8 cellular contexts compared by ENCODE assay signal in the genomic region with DNA sequence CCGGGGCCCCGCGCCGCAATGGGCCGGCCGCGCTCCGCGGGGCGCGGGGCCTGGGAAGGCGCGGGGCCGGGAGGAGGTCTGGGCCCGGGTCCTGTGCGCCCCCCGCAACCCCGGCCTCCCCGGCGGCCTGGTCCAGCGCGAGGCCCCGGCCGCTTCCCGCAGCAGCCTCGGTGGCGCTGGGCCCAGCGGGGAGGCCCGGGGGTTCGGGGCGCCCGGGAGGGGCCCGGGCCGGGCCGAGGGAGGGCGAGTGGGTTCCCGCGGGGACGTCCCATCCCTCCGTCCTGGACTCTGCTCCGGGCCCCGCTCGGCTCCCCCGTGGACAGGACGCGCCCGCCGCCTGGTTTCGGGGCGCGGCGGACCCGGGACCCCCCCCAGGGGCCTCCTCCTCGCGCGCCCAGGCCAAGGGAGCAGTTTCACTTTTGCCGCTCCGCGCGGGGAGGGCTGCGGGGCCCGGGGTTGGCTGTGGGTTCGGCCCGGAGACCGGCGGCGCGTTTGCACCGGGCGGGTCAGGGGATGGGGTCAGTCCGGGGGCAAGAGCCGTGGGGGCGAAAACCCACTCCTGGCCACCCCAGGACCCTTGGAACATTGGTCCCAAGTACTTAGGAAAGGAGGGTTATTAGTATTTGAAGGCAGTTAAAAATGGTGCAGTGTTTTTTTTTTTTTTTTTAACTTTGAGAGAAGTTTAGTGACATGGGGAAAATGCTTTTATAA. TPM values are rescaled to one million over a fixed set of nuclear protein-coding genes. Genes with fewer than 3 reads are reported as not detected.
DNase-seq lines count a peak whose midpoint lies in the region; ATAC-seq, FAIRE-seq and TF ChIP-seq lines count a peak whose summit lies in the region.

No MANE protein-coding gene starts in this region.

- POLR2A ChIA-PET in PC-3 (lab: Charles Lee; ENCODE audit: unreplicated experiment), result no interaction called here

- ATAC-seq in PC-3 (peak; percentile 23), left cardiac atrium (peak; percentile 32 to 66), HG03095 (IDR thresholded peaks at IDR 0.05; ENCODE audit: unreplicated experiment) (no peak), GM18519 (IDR thresholded peaks at IDR 0.05; ENCODE audit: low FRiP score, unreplicated experiment) (no peak)
- ATAC-seq in activated naive CD4-positive, alpha-beta T cell treated with anti-CD3 and anti-CD28 coated beads, Interleukin-2, amount 50 U/mL, for 72 hours, result peak; percentile 42 to 64

- H3K9me3 ChIP-seq in PC-3 (ENCODE audit: low read length), result no peaks in the 10 kb centered on the region

- intact Hi-C loops in PC-3 (cut with micrococcal nuclease), result loop anchor here (5.0 kb wide), 1 partner anchor 53 kb away; no protein-coding TSS in a partner anchor
- intact Hi-C loops in left cardiac atrium (cut with DNase I), result loop anchor here (5.0 to 10.0 kb wide), 3 partner anchors 51 to 62 kb away; no protein-coding TSS in a partner anchor

- H3K9ac ChIP-seq in PC-3 (ENCODE audit: low read length), result peak overlapping the region; percentile 82

- DNase-seq in GM19239 (ENCODE audit: insufficient read length, low spot score) (peak; percentile 85), PC-3 (peak; percentile 25), left cardiac atrium (peak; percentile 64), putamen (ENCODE audit: low spot score) (peak; percentile 19), NCI-H146 treated with DMSO at 0.1 percent for 48 hours (lab: John Stamatoyannopoulos, UW; ENCODE audit: unreplicated experiment) (no peak)
- DNase-seq in activated naive CD4-positive, alpha-beta T cell treated with anti-CD3 and anti-CD28 coated beads, Interleukin-2, amount 50 U/mL, for 72 hours (ENCODE audit: low spot score in 2 of 2), result peak; percentile 65 to 76

- BruUV-seq in PC-3 (replicated peaks; lab: Mats Ljungman, UMichigan), result no TSS peak

- H3K4me2 ChIP-seq in PC-3 (ENCODE audit: low read length), result peak overlapping the region; percentile 93

- FAIRE-seq in GM19239 (lab: Jason Lieb, UNC), result no peak

- H3K79me2 ChIP-seq in PC-3 (ENCODE audit: low read length), result peaks cover 52% of the 10 kb centered on the region

- no peaks in the 10 kb centered on the region for H3K9me2 ChIP-seq in PC-3 (replicated peaks; ENCODE audit: low read length)

- peaks cover 7% of the 10 kb centered on the region; the same call in 1 of the 2 replicates for H3K36me3 ChIP-seq in PC-3 (ENCODE audit: low read depth, low read length)

- H3K4me1 ChIP-seq in PC-3 (ENCODE audit: insufficient read depth, low read length), result peaks cover 28% of the 10 kb centered on the region

- peak overlapping the region; percentile 53 for H3K27ac ChIP-seq in PC-3 (ENCODE audit: low read length)

- peak overlapping the region; percentile 17 for H2AFZ ChIP-seq in PC-3 (ENCODE audit: low read length)

- no peaks in the 10 kb centered on the region for H3K9me3 Mint-ChIP-seq in activated naive CD4-positive, alpha-beta T cell treated with anti-CD3 and anti-CD28 coated beads, Interleukin-2, amount 50 U/mL, for 72 hours

- H3F3A ChIP-seq in PC-3 (ENCODE audit: low read length, unreplicated experiment), result no peaks in the 10 kb centered on the region

- H4K20me1 ChIP-seq in PC-3 (ENCODE audit: low read length), result no peaks in the 10 kb centered on the region

- no peak for TF ChIP-seq CTCF in PC-3 (conservative IDR thresholded peaks at IDR 0.05; ENCODE audit: low read depth, low read length)

- peaks cover 13 to 29% of the 10 kb centered on the region in 2 donors for H3K36me3 Mint-ChIP-seq in activated naive CD4-positive, alpha-beta T cell treated with anti-CD3 and anti-CD28 coated beads, Interleukin-2, amount 50 U/mL, for 72 hours

- CTCF ChIA-PET in PC-3 (lab: Charles Lee), result no interaction called here

- no peaks in the 10 kb centered on the region for H3K27me3 ChIP-seq in PC-3 (ENCODE audit: low read length)

- peak overlapping the region; percentile 56 to 95 for H3K27ac Mint-ChIP-seq in activated naive CD4-positive, alpha-beta T cell treated with anti-CD3 and anti-CD28 coated beads, Interleukin-2, amount 50 U/mL, for 72 hours

- peak overlapping the region; percentile 87 for H3K4me3 ChIP-seq in PC-3 (ENCODE audit: low read length)

RNA-seq across cellular contexts. Expression of a gene that starts 0.6 kb away (rescaled TPM):
- total RNA-seq in PC-3 (2014; rRNA removed) (76.1 and 91.9 TPM in 2 replicates), left cardiac atrium (10 to 100 TPM; 65.1 to 69.4 TPM)
- 100 to 1,000 TPM in 1 of 2 donors, 10 to 100 TPM in 1; 21.2 to 109 TPM for total RNA-seq in activated naive CD4-positive, alpha-beta T cell treated with anti-CD3 and anti-CD28 coated beads, Interleukin-2, amount 50 U/mL, for 72 hours

Comparison
In these comparisons a context has a peak if more than half of its experiments do, and no peak if none do; other contexts are left out.
1. ATAC-seq: peak in PC-3 (single experiment), activated naive CD4-positive, alpha-beta T cell treated with anti-CD3 and anti-CD28 coated beads, Interleukin-2, amount 50 U/mL, for 72 hours (2 of 2) and left cardiac atrium (2 of 2); none in HG03095 (single experiment) and GM18519 (single experiment).